38 cellular contexts compared by ENCODE assay signal in the genomic region with DNA sequence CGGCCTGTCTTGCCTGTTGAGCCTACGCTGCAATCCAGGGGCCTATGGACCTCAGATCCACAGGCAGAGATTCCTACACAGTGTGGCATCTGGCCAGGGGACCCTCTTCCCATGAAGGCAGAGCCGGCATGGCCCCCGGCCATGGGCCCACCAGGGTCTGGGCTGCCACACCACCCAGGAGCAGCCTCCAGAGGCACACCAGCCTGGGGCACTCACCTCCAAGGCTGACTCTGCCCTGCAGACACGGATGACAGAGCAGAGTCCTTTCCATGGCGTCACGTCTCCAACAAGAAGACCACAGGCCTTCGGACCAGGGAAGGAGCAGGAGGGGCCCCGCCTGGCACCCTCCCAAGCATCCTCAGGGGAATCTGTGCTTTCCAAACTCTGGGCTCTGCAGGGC. TPM values are rescaled to one million over a fixed set of nuclear protein-coding genes. Genes with fewer than 3 reads are reported as not detected.
"Had no signal": no experiment of that assay in that cellular context is flagged by ENCODE, and none has a peak within 500 bp of the region (broad histone marks: within the 10 kb centered on the region; RNA-seq: fewer than 3 reads in every experiment).

No MANE protein-coding gene starts in this region.

- H3K9me3 ChIP-seq: MG63 had no signal

- H3K4me3 ChIP-seq: MG63 had no signal

- H3K36me3 ChIP-seq: MG63 had no signal

- DNase-seq: Karpas-422, Kasumi-1, MG63, MM.1S, MV-4-11, NCI-H1048, NCI-H1092, NCI-H1092 treated with DMSO at 0.1 percent for 48 hours, NCI-H1105, NCI-H1105 treated with DMSO at 0.1 percent for 48 hours, NCI-H1417 treated with DMSO at 0.1 percent for 48 hours, NCI-H1436, NCI-H1436 treated with DMSO at 0.1 percent for 48 hours, NCI-H146, NCI-H1694, NCI-H1694 treated with DMSO at 0.1 percent for 48 hours, NCI-H187 treated with DMSO at 0.1 percent for 48 hours, NCI-H1930, NCI-H2029, NCI-H2029 treated with DMSO at 0.1 percent for 48 hours, NCI-H2081, NCI-H2081 treated with DMSO at 0.1 percent for 48 hours, NCI-H2107, NCI-H2171, NCI-H2171 treated with DMSO at 0.1 percent for 48 hours, NCI-H2227 treated with DMSO at 0.1 percent for 48 hours, NCI-H226, NCI-H345, NCI-H446, NCI-H446 treated with DMSO at 0.1 percent for 48 hours, NCI-H510A, NCI-H510A treated with DMSO at 0.1 percent for 48 hours, NCI-H524, NCI-H524 treated with DMSO at 0.1 percent for 48 hours had no signal

RNA-seq across cellular contexts. Expression of gene HRH3, which starts 3.5 kb away (rescaled TPM):
- total RNA-seq: LHCN-M2, M059J, MCF 10A, NCI-H460 had no signal
